In genomic region chr10:22927163-22927562, GRCh38 we compare ENCODE assay signal across 14 cellular contexts. TPM values are rescaled to one million over a fixed set of nuclear protein-coding genes. Genes with fewer than 3 reads are reported as not detected.
A peak's percentile ranks its signal among the peaks of the same experiment; 100 is the strongest.
DNase-seq lines count a peak whose midpoint lies in the region; ATAC-seq, FAIRE-seq and TF ChIP-seq lines count a peak whose summit lies in the region.
"Had no signal": no experiment of that assay in that cellular context is flagged by ENCODE, and none has a peak within 500 bp of the region (broad histone marks: within the 10 kb centered on the region; RNA-seq: fewer than 3 reads in every experiment).

No MANE protein-coding gene starts in this region.

- H3K9me3 ChIP-seq in mammary epithelial cell (replicated peaks; ENCODE audit: insufficient read depth, low read length): peaks cover 2% of the 10 kb centered on the region
- no peaks in the 10 kb centered on the region for H3K9me3 ChIP-seq in breast epithelium
- no peaks in the 10 kb centered on the region; the same call in 2 of the 3 replicates for H3K9me3 ChIP-seq in GM12878 (replicated peaks; ENCODE audit: control insufficient read depth, insufficient read depth, low read length)
- H3K9me3 ChIP-seq in subcutaneous abdominal adipose tissue (ENCODE audit: control insufficient read depth in 5 of 5, low read length in 5 of 5): peaks cover 0 to 2% (median 2%) of the 10 kb centered on the region in 5 donors
- H3K9me3 ChIP-seq: neutrophil, uterus had no signal

- WGBS in mammary epithelial cell (ENCODE audit: low coverage, missing lambda C conversion rate): 85% methylated on average over 9 of the region's 9 CpGs
- 64% methylated on average over 9 of the region's 9 CpGs for WGBS in GM12878 (ENCODE audit: insufficient coverage, insufficient replicate concordance, low lambda C conversion rate, missing lambda C conversion rate)

- ATAC-seq in GM12878: no peak

- RAD21 ChIA-PET in GM12878 (lab: Charles Lee; ENCODE audit: unreplicated experiment): no interaction called here

- DNase-seq in mammary epithelial cell (no peak), breast epithelium (ENCODE audit: low spot score in 2 of 2) (no peak), GM12878 (ENCODE audit: low read depth, low spot score) (no peak), kidney epithelial cell (ENCODE audit: low read depth) (no peak), NCI-H187 (lab: John Stamatoyannopoulos, UW) (no peak), NCI-H345 treated with DMSO at 0.1 percent for 48 hours (lab: John Stamatoyannopoulos, UW; ENCODE audit: unreplicated experiment) (no peak), immature natural killer cell (no peak)
- DNase-seq: DMS153 had no signal

- TF ChIP-seq EP300 in GM12878 (IDR thresholded peaks at IDR 0.05; ENCODE audit: borderline replicate concordance in 1 of 2, control insufficient read depth in 1 of 2, low read depth in 2 of 2, low read length in 2 of 2): no peak

- peak overlapping the region; percentile 80 for H3K4me2 ChIP-seq in mammary epithelial cell (ENCODE audit: insufficient read depth, low read depth, low read length)
- peak overlapping the region; percentile 52; the same call in 1 of the 2 replicates for H3K4me2 ChIP-seq in GM12878 (ENCODE audit: control insufficient read depth, insufficient read depth)

- H3K4me1 Mint-ChIP-seq in immature natural killer cell: peaks cover 0 to 2% of the 10 kb centered on the region in 2 donors

- H3K27me3 ChIP-seq in mammary epithelial cell (ENCODE audit: insufficient read depth, low read length): no peaks in the 10 kb centered on the region
- peaks cover 0 to 14% of the 10 kb centered on the region in 2 donors for H3K27me3 ChIP-seq in breast epithelium
- peaks cover 1 to 3% of the 10 kb centered on the region in 2 experiments; a peak in 2 of 4 replicates for H3K27me3 ChIP-seq in GM12878 (replicated peaks in 1 of 2; ENCODE audit: control insufficient read depth in 2 of 2, insufficient read depth in 2 of 2, low read length in 1 of 2)
- no peaks in the 10 kb centered on the region for H3K27me3 ChIP-seq in kidney epithelial cell (ENCODE audit: control insufficient read depth, insufficient read depth, low read length)
- peaks cover 0 to 8% (median 3%) of the 10 kb centered on the region in 5 donors for H3K27me3 ChIP-seq in subcutaneous abdominal adipose tissue (ENCODE audit: control insufficient read depth in 5 of 5, insufficient read depth in 4 of 5, low read length in 5 of 5)
- H3K27me3 ChIP-seq: brain microvascular endothelial cell, uterus had no signal

- H3K27ac ChIP-seq in mammary epithelial cell (ENCODE audit: insufficient read depth, low read depth, low read length): no peak overlapping the region
- H3K27ac ChIP-seq in breast epithelium: no peak overlapping the region
- no peak overlapping the region for H3K27ac ChIP-seq in GM12878 (ENCODE audit: control insufficient read depth, insufficient read depth)
- H3K27ac ChIP-seq in subcutaneous abdominal adipose tissue (ENCODE audit: low read depth, low read length): no peak overlapping the region
- H3K27ac ChIP-seq: brain microvascular endothelial cell, neutrophil, uterus had no signal

- BruUV-seq in mammary epithelial cell (replicated peaks; lab: Mats Ljungman, UMichigan) (no TSS peak), GM12878 (replicated peaks; lab: Mats Ljungman, UMichigan) (no TSS peak)

- in situ Hi-C loops in mammary epithelial cell (cut with MboI; ENCODE audit: low sequenced_read_pairs in 2 of 2): no loop called here
- in situ Hi-C loops in GM12878 (cut with MboI): no loop called here

- H3K79me2 ChIP-seq in mammary epithelial cell (ENCODE audit: insufficient read depth, low read length) (no peaks in the 10 kb centered on the region), GM12878 (ENCODE audit: control insufficient read depth, insufficient read depth, low read length) (no peaks in the 10 kb centered on the region)

- no peak for TF ChIP-seq POLR2A in breast epithelium (IDR thresholded peaks at IDR 0.05)
- no peak for TF ChIP-seq POLR2A in GM12878 (IDR thresholded peaks at IDR 0.05; ENCODE audit: low read depth, low read length)

- no peak for TF ChIP-seq CTCF in mammary epithelial cell (conservative IDR thresholded peaks at IDR 0.05 in 1 of 2, IDR thresholded peaks at IDR 0.05 in 1 of 2; ENCODE audit: extremely low read depth in 1 of 2, insufficient read depth in 1 of 2, low read depth in 1 of 2, low read length in 2 of 2)
- no peak for TF ChIP-seq CTCF in breast epithelium (IDR thresholded peaks at IDR 0.05)
- TF ChIP-seq CTCF in GM12878 (IDR thresholded peaks at IDR 0.05 in 2 of 3, conservative IDR thresholded peaks at IDR 0.05 in 1 of 3; ENCODE audit: control insufficient read depth in 2 of 3, extremely low read depth in 1 of 3, insufficient read depth in 1 of 3, low read depth in 3 of 3, low read length in 3 of 3): no peak
- no peak for TF ChIP-seq CTCF in kidney epithelial cell (IDR thresholded peaks at IDR 0.05; ENCODE audit: insufficient read depth, low read length, poor library complexity, severe bottlenecking)

- peaks cover 2 to 9% (median 4%) of the 10 kb centered on the region in 3 donors for H3K27me3 Mint-ChIP-seq in immature natural killer cell (ENCODE audit: low read depth in 3 of 3)

- H3K4me1 ChIP-seq in mammary epithelial cell (ENCODE audit: insufficient read depth, low read length) (peaks cover 5% of the 10 kb centered on the region), breast epithelium (no peaks in the 10 kb centered on the region), GM12878 (ENCODE audit: control insufficient read depth, insufficient read depth, low read length) (no peaks in the 10 kb centered on the region), subcutaneous abdominal adipose tissue (ENCODE audit: control insufficient read depth in 5 of 5, insufficient read depth in 5 of 5, low read length in 5 of 5) (peaks cover 0 to 13% (median 9%) of the 10 kb centered on the region in 5 donors)
- H3K4me1 ChIP-seq: uterus had no signal

- H3K36me3 Mint-ChIP-seq in immature natural killer cell: peaks cover 0 to 2% (median 0%) of the 10 kb centered on the region in 3 donors

- peak overlapping the region; percentile 78 for H2AFZ ChIP-seq in mammary epithelial cell (ENCODE audit: low read depth, low read length)
- no peak overlapping the region; the same call in 1 of the 2 replicates for H2AFZ ChIP-seq in GM12878 (ENCODE audit: control insufficient read depth, low read depth, low read length)

- POLR2A ChIA-PET in GM12878 (lab: Charles Lee): no interaction called here

- H3K36me3 ChIP-seq in mammary epithelial cell (ENCODE audit: insufficient read depth, low read length): no peaks in the 10 kb centered on the region
- no peaks in the 10 kb centered on the region for H3K36me3 ChIP-seq in breast epithelium
- H3K36me3 ChIP-seq in GM12878 (ENCODE audit: control insufficient read depth in 2 of 2, insufficient read depth in 2 of 2, low read length in 1 of 2): no peaks in the 10 kb centered on the region
- no peaks in the 10 kb centered on the region for H3K36me3 ChIP-seq in kidney epithelial cell (ENCODE audit: control insufficient read depth, insufficient read depth, low read length)
- no peaks in the 10 kb centered on the region for H3K36me3 ChIP-seq in subcutaneous abdominal adipose tissue (ENCODE audit: control insufficient read depth in 5 of 5, insufficient read depth in 5 of 5, low read length in 5 of 5)
- H3K36me3 ChIP-seq: brain microvascular endothelial cell, neutrophil, uterus had no signal

- no peak overlapping the region for H3K4me3 ChIP-seq in mammary epithelial cell (replicated peaks in 1 of 3; ENCODE audit: insufficient read depth in 1 of 3, low read depth in 2 of 3, low read length in 3 of 3)
- H3K4me3 ChIP-seq in breast epithelium: no peak overlapping the region
- peak overlapping the region; percentile 34; the same call in 1 of the 2 replicates for H3K4me3 ChIP-seq in GM12878
- peak overlapping the region; percentile 56 for H3K4me3 ChIP-seq in kidney epithelial cell (ENCODE audit: low read depth, low read length)
- peak overlapping the region in 4 of 5 donors; percentile 51 to 65 (median 59) for H3K4me3 ChIP-seq in subcutaneous abdominal adipose tissue (ENCODE audit: low read depth in 1 of 5, low read length in 5 of 5)

- SMC1A ChIA-PET in GM12878 (lab: Charles Lee; ENCODE audit: uncharacterized antibody, unreplicated experiment): interaction anchor here (0.8 to 1.1 kb wide), 2 partner anchors 17 to 19 kb away, joined by 3 read pairs; no protein-coding TSS in a partner anchor

- no peak for TF ChIP-seq RAD21 in GM12878 (IDR thresholded peaks at IDR 0.05; ENCODE audit: insufficient read depth, low read depth, low read length)

- no peaks in the 10 kb centered on the region for H4K20me1 ChIP-seq in mammary epithelial cell (ENCODE audit: insufficient read depth, low read length)
- no peaks in the 10 kb centered on the region for H4K20me1 ChIP-seq in GM12878 (ENCODE audit: control insufficient read depth, insufficient read depth)

- no peak overlapping the region for H3K9ac ChIP-seq in mammary epithelial cell (ENCODE audit: insufficient read depth, low read length)
- no peak overlapping the region for H3K9ac ChIP-seq in GM12878 (ENCODE audit: control insufficient read depth, insufficient read depth, low read length)
- H3K9ac ChIP-seq in subcutaneous abdominal adipose tissue (ENCODE audit: low read length in 5 of 5): no peak overlapping the region

- no peak for FAIRE-seq in GM12878 (lab: Jason Lieb, UNC)
- FAIRE-seq: A204.1 had no signal

- dilution Hi-C loops in mammary epithelial cell (cut with HindIII; ENCODE audit: low sequenced_read_pairs): no loop called here

- intact Hi-C loops in mammary epithelial cell (cut with micrococcal nuclease) (no loop called here), breast epithelium (cut with DNase I; ENCODE audit: low total_unique reads) (no loop called here), GM12878 (cut with micrococcal nuclease; ENCODE audit: unreplicated experiment) (no loop called here)

- CTCF ChIA-PET in mammary epithelial cell (lab: Charles Lee; ENCODE audit: low non-redundant PET) (no interaction called here), GM12878 (lab: Yijun Ruan, JAX) (no interaction called here)

- H3K4me3 Mint-ChIP-seq in immature natural killer cell: no peak overlapping the region
- H3K4me3 Mint-ChIP-seq: activated CD4-positive, alpha-beta T cell treated with anti-CD3 and anti-CD28 coated beads for 36 hours had no signal

- H3K9me3 Mint-ChIP-seq in immature natural killer cell: peaks cover 0 to under 1% (median 0%) of the 10 kb centered on the region in 6 donors

- H3K27ac Mint-ChIP-seq in immature natural killer cell: no peak overlapping the region
- H3K27ac Mint-ChIP-seq: activated CD4-positive, alpha-beta T cell treated with anti-CD3 and anti-CD28 coated beads for 36 hours had no signal

RNA-seq across cellular contexts. Expression of gene ARMC3, which starts 0.7 kb away (rescaled TPM):
- not detected for total RNA-seq in mammary epithelial cell
- 0.06 TPM for polyA plus RNA-seq in mammary epithelial cell
- polyA minus RNA-seq in mammary epithelial cell: not detected
- total RNA-seq in breast epithelium: under 1 TPM in 2 of 3 donors, not detected in 1; 0.33 to 0.88 TPM
- total RNA-seq in GM12878 (2013; cell fraction: nucleolus; rRNA removed): not detected in 2 replicates
- 0.06 TPM in 1 of 2 replicates, not detected in the other for total RNA-seq in GM12878 (2014; rRNA removed)
- total RNA-seq in GM12878 (2014; rRNA removed; fragmentation: Illumina TruSeq; extraction: Trizol): not detected in 2 replicates
- total RNA-seq in GM12878 (2021): not detected in 2 replicates
- not detected for polyA plus RNA-seq in GM12878 (2011; ENCODE audit: low read depth)
- polyA plus RNA-seq in GM12878 (2011; rRNA removed): not detected in 2 replicates
- polyA plus RNA-seq in GM12878 (2011; cell fraction: cytosol; rRNA removed): not detected in 2 replicates
- not detected in 2 replicates for polyA plus RNA-seq in GM12878 (2011; cell fraction: nucleus; rRNA removed)
- not detected in 2 replicates for polyA plus RNA-seq in GM12878 (2012)
- 0.01 TPM in 1 of 2 replicates, not detected in the other for polyA plus RNA-seq in GM12878 (2014; fragmentation: Illumina TruSeq; extraction: Trizol)
- not detected for polyA plus RNA-seq in GM12878 (2014; fragmentation: Nextera tagmentation; extraction: Ambion mirVana)
- polyA plus RNA-seq in GM12878 (2014; rRNA removed): not detected in 2 replicates
- not detected for polyA plus RNA-seq in GM12878 (2016; fragmentation: Nextera tagmentation; extraction: Ambion mirVana)
- polyA minus RNA-seq in GM12878 (2011; rRNA and poly(A)+ RNA removed): not detected in 2 replicates
- polyA minus RNA-seq in GM12878 (2011; cell fraction: cytosol; rRNA and poly(A)+ RNA removed): not detected in 2 replicates
- not detected in 2 replicates for polyA minus RNA-seq in GM12878 (2011; cell fraction: nucleus; rRNA and poly(A)+ RNA removed)
- 0.34 and 1.6 TPM in 2 replicates for total RNA-seq in kidney epithelial cell
- polyA plus RNA-seq in immature natural killer cell: under 1 TPM in 1 of 3 donors, not detected in 2; 0.32 TPM
- total RNA-seq: activated CD4-positive, alpha-beta T cell treated with anti-CD3 and anti-CD28 coated beads for 36 hours had no signal

Comparison
In these comparisons a context has a peak if more than half of its experiments do, and no peak if none do; other contexts are left out.
1. H3K4me3 ChIP-seq: peak in GM12878 (single experiment), kidney epithelial cell (single experiment) and subcutaneous abdominal adipose tissue (4 of 5); none in mammary epithelial cell (0 of 3) and breast epithelium (0 of 3).